12 cellular contexts compared by ENCODE assay signal in the genomic region with DNA sequence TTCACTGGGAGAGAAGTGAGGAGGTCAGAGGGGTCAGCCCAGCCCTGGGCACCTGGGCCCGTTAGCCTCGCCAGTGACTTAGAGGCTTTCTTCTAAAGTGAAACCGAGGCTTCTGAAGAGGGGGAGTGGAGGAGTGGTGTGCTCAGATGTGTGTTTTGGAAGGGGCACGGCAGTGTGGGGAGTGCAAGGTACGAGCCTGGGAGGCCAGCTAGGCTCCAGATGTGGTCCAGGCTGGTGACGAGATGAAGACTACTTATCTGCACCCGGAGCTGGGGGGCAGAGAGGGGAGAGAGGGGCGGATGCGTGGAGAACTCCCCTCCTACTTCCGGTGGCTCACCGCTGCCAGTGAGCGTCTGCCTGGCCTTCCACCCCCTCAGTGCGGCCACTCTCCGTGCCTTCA.
"Had no signal": no experiment of that assay in that cellular context is flagged by ENCODE, and none has a peak within 500 bp of the region (broad histone marks: within the 10 kb centered on the region; RNA-seq: fewer than 3 reads in every experiment).

No MANE protein-coding gene starts in this region.

- H3K4me1 ChIP-seq: ascending aorta, tibial nerve had no signal

- H3K27me3 ChIP-seq: ascending aorta, cardiac muscle cell, esophagus muscularis mucosa, tibial nerve had no signal

- H3K36me3 ChIP-seq: ascending aorta, cardiac muscle cell, esophagus muscularis mucosa, tibial nerve had no signal

- H3K4me3 ChIP-seq: ascending aorta, cardiac muscle cell, esophagus muscularis mucosa, tibial nerve had no signal

- H3K9me3 ChIP-seq: ascending aorta, esophagus muscularis mucosa, tibial nerve had no signal

- H3K27ac ChIP-seq: ascending aorta, cardiac muscle cell, esophagus muscularis mucosa, tibial nerve had no signal

- DNase-seq: activated CD4-positive, alpha-beta T cell treated with anti-CD3 and anti-CD28 coated beads, Interleukin-2, amount 50 U/mL, for 1 hour; activated CD4-positive, CD25-positive, alpha-beta regulatory T cell; activated CD8-positive, alpha-beta memory T cell treated with anti-CD3 and anti-CD28 coated beads, Interleukin-2, amount 10 ng/mL, durations not matched to agents 7 days and 5 days; activated gamma-delta T cell; activated T-cell treated with anti-CD3 and anti-CD28 coated beads, Interleukin-2, amount 50 U/mL, for 4 hours; glutamatergic neuron; left colon; stimulated activated CD4-positive, alpha-beta T cell treated with anti-CD3 and anti-CD28 coated beads, Interleukin-4, amount 100 ng/mL, for 1 hour had no signal

- ATAC-seq: activated CD8-positive, alpha-beta memory T cell treated with anti-CD3 and anti-CD28 coated beads, Interleukin-2, amount 10 ng/mL, durations not matched to agents 7 days and 5 days; activated T-cell treated with anti-CD3 and anti-CD28 coated beads, Interleukin-2, amount 50 U/mL, for 4 hours; left colon had no signal
